1 cellular context compared by ENCODE assay signal in genomic region chr7:2753148-2753547, GRCh38.
TF ChIP-seq lines count a peak whose summit lies in the region.

No MANE protein-coding gene starts in this region.

TF ChIP-seq in K562, 482 proteins besides CTCF, POLR2A, EP300 and RAD21 (continued from another document):
- TF ChIP-seq ZNF592 (IDR thresholded peaks at IDR 0.05) (no peak), POLR2AphosphoS5 (IDR thresholded peaks at IDR 0.05; ENCODE audit: control insufficient read depth, insufficient read depth, low read depth, low read length) (no peak), MTA3 (IDR thresholded peaks at IDR 0.05; ENCODE audit: borderline replicate concordance) (no peak), HES1 (IDR thresholded peaks at IDR 0.05; ENCODE audit: low read depth) (no peak), RBM25 (IDR thresholded peaks at IDR 0.05; ENCODE audit: low read depth, low read length, severe bottlenecking) (peak; percentile 54), RHOXF2B (CRISPR knock-in tag; conservative IDR thresholded peaks at IDR 0.05) (no peak), BCOR (IDR thresholded peaks at IDR 0.05) (0 out of 2 replicates have a peak, but pooled peaks have one; percentile 33), CHD1 (IDR thresholded peaks at IDR 0.05; ENCODE audit: low read length) (no peak), USF2 (CRISPR knock-in tag; IDR thresholded peaks at IDR 0.05) (no peak), C11orf30 (IDR thresholded peaks at IDR 0.05; ENCODE audit: low read depth) (no peak), HDGF (IDR thresholded peaks at IDR 0.05) (no peak), ARHGAP35 (IDR thresholded peaks at IDR 0.05; ENCODE audit: partially characterized antibody) (no peak)
